9 cellular contexts compared by ENCODE assay signal in genomic region chr14:93970967-93971634, GRCh38. TPM values are rescaled to one million over a fixed set of nuclear protein-coding genes. Genes with fewer than 3 reads are reported as not detected.
DNase-seq lines count a peak whose midpoint lies in the region; ATAC-seq and TF ChIP-seq lines count a peak whose summit lies in the region.
"Had no signal": no experiment of that assay in that cellular context is flagged by ENCODE, and none has a peak within 500 bp of the region (broad histone marks: within the 10 kb centered on the region; RNA-seq: fewer than 3 reads in every experiment).

No MANE protein-coding gene starts in this region.

- no peaks in the 10 kb centered on the region for H3K9me3 ChIP-seq in osteoblast (ENCODE audit: low read depth, low read length)

- no peaks in the 10 kb centered on the region for H3K36me3 ChIP-seq in osteoblast (ENCODE audit: insufficient read depth, low read length)

- H3K27me3 ChIP-seq in osteoblast (ENCODE audit: insufficient read depth, low read length), result no peaks in the 10 kb centered on the region

- H3K27ac ChIP-seq in osteoblast (ENCODE audit: low read depth, low read length), result no peak overlapping the region

- ATAC-seq in GM18519 (IDR thresholded peaks at IDR 0.05; ENCODE audit: low FRiP score, unreplicated experiment) (peak; percentile 25), HG02571 (IDR thresholded peaks at IDR 0.05; ENCODE audit: unreplicated experiment) (peak; percentile 36)

- peaks cover 6% of the 10 kb centered on the region for H3K4me1 ChIP-seq in osteoblast (ENCODE audit: insufficient read depth, low read length)

- no peaks in the 10 kb centered on the region for H4K20me1 ChIP-seq in osteoblast (ENCODE audit: insufficient read depth, low read length)

- peak overlapping the region; percentile 88 for H2AFZ ChIP-seq in osteoblast (ENCODE audit: low read length)

- peak; percentile 23 for DNase-seq in NCI-H526 treated with DMSO at 0.1 percent for 48 hours (lab: John Stamatoyannopoulos, UW)
- DNase-seq in activated naive CD4-positive, alpha-beta T cell treated with anti-CD3 and anti-CD28 coated beads, Interleukin-2, amount 50 U/mL, for 16 hours, result peak; percentile 64
- DNase-seq in osteoblast (ENCODE audit: insufficient read length, low spot score, missing footprints), result peak; percentile 90
- no peak for DNase-seq in KG1 (lab: John Stamatoyannopoulos, UW)
- DNase-seq in GM03348 (ENCODE audit: low spot score), result no peak
- no peak for DNase-seq in Ammon's horn (ENCODE audit: low spot score)

- TF ChIP-seq CTCF in osteoblast (IDR thresholded peaks at IDR 0.05; ENCODE audit: extremely low read depth, low read depth, low read length), result peak; percentile 2

- H3K4me2 ChIP-seq in osteoblast (ENCODE audit: insufficient read depth, low read length), result peak overlapping the region; percentile 89

- H3K79me2 ChIP-seq in osteoblast (ENCODE audit: insufficient read depth, low read length), result no peaks in the 10 kb centered on the region

- peak overlapping the region; percentile 70 for H3K4me3 ChIP-seq in osteoblast (ENCODE audit: insufficient read depth, low read length)

RNA-seq across cellular contexts. Expression of gene ASB2, which starts 5.3 kb away (rescaled TPM):
- 0.88 and 1.1 TPM in 2 replicates for total RNA-seq in osteoblast

RNA-seq across cellular contexts. Expression of gene CCDC197, which starts 26.0 kb away (rescaled TPM):
- not detected in 2 replicates for total RNA-seq in osteoblast
- total RNA-seq: T-helper 1 cell treated with Interleukin-12 subunit alpha and Interleukin-12 subunit beta and Interleukin-4 antibody, amounts not matched to agents 30 ng/mL and 1 ng/mL, for 36 hours had no signal

RNA-seq across cellular contexts. Expression of gene FAM181A, which starts 44.0 kb away (rescaled TPM):
- total RNA-seq in osteoblast, result not detected in 2 replicates
- total RNA-seq: T-helper 1 cell treated with Interleukin-12 subunit alpha and Interleukin-12 subunit beta and Interleukin-4 antibody, amounts not matched to agents 30 ng/mL and 1 ng/mL, for 36 hours had no signal

RNA-seq across cellular contexts. Expression of gene OTUB2, which starts 55.0 kb away (rescaled TPM):
- 1.2 and 1.4 TPM in 2 replicates for total RNA-seq in osteoblast

Comparison
In these comparisons a context has a peak if more than half of its experiments do, and no peak if none do; other contexts are left out.
1. DNase-seq: peak in NCI-H526 treated with DMSO at 0.1 percent for 48 hours (single experiment), activated naive CD4-positive, alpha-beta T cell treated with anti-CD3 and anti-CD28 coated beads, Interleukin-2, amount 50 U/mL, for 16 hours (single experiment) and osteoblast (single experiment); none in KG1 (single experiment), GM03348 (single experiment) and Ammon's horn (single experiment).